ENCODE assay signal across 8 cellular contexts in the genomic region with DNA sequence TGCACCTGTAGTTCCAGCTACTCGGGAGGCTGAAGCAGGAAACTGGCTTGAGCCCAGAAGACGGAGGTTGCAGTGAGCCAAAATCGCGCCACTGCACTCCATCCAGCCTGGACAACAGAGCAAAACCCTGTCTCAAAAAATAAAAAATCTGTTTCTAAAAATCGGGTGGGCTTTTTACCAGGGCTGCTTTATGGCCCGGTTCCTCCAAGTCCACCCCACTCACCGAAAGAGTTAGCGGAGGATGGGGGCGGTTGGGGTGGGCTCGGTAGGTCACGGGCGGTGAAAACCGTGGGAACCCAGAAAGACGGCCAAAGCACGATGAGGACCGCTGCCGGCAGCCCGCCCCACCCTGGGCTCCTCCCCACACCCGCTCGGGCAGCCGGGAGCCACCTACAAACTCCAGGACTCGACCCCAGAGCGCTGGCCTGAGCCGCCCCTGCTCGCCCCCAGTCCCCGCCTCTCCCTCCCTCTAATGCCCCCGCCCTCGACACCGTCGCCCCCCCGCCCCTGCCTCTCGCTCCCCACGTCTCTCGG. TPM values are rescaled to one million over a fixed set of nuclear protein-coding genes. Genes with fewer than 3 reads are reported as not detected.
DNase-seq lines count a peak whose midpoint lies in the region; ATAC-seq and TF ChIP-seq lines count a peak whose summit lies in the region.

No MANE protein-coding gene starts in this region.

- H3K4me3 ChIP-seq in esophagus muscularis mucosa (peak overlapping the region; percentile 69 to 84 (median 78)), mucosa of rectum (ENCODE audit: low read length in 2 of 2) (peak overlapping the region; percentile 60 to 74), tibial nerve (peak overlapping the region; percentile 46 to 81 (median 54))

- peak; percentile 8 for TF ChIP-seq POLR2A in esophagus muscularis mucosa (IDR thresholded peaks at IDR 0.05; ENCODE audit: low read depth)
- no peak for TF ChIP-seq POLR2A in tibial nerve (IDR thresholded peaks at IDR 0.05)

- H3K4me3 Mint-ChIP-seq in activated CD4-positive, alpha-beta T cell treated with anti-CD3 and anti-CD28 coated beads, Interleukin-2, amount 10 ng/mL, durations not matched to agents 24 days and 14 days: peak overlapping the region; percentile 76

- H3K27ac ChIP-seq in esophagus muscularis mucosa (replicated peaks in 1 of 4) (peak overlapping the region; percentile 89 to 98 (median 94)), mucosa of rectum (ENCODE audit: low read depth in 2 of 2, low read length in 2 of 2) (peak overlapping the region; percentile 79 to 80), tibial nerve (peak overlapping the region; percentile 89 to 99 (median 95))

- H3K4me1 ChIP-seq in esophagus muscularis mucosa (peaks cover 18 to 51% (median 49%) of the 10 kb centered on the region in 4 donors), mucosa of rectum (ENCODE audit: control insufficient read depth in 2 of 2, insufficient read depth in 2 of 2, low read length in 2 of 2) (peaks cover 15% of the 10 kb centered on the region in 2 donors), tibial nerve (peaks cover 0 to 54% (median 6%) of the 10 kb centered on the region in 4 donors)

- H3K36me3 ChIP-seq in esophagus muscularis mucosa (peaks cover 23 to 45% (median 34%) of the 10 kb centered on the region in 4 donors), mucosa of rectum (ENCODE audit: control insufficient read depth in 2 of 2, insufficient read depth in 2 of 2, low read length in 2 of 2) (peaks cover 16 to 22% of the 10 kb centered on the region in 2 donors), tibial nerve (peaks cover 0 to 48% (median under 1%) of the 10 kb centered on the region in 3 donors)

- no peak overlapping the region for H3K27ac Mint-ChIP-seq in activated CD4-positive, alpha-beta T cell treated with anti-CD3 and anti-CD28 coated beads, Interleukin-2, amount 10 ng/mL, durations not matched to agents 24 days and 14 days

- no peaks in the 10 kb centered on the region for H3K9me3 ChIP-seq in esophagus muscularis mucosa
- no peaks in the 10 kb centered on the region for H3K9me3 ChIP-seq in mucosa of rectum (ENCODE audit: control insufficient read depth in 2 of 2, low read length in 2 of 2)
- no peaks in the 10 kb centered on the region for H3K9me3 ChIP-seq in tibial nerve

- peak overlapping the region; percentile 47 to 57 for H3K9ac ChIP-seq in mucosa of rectum (ENCODE audit: low read depth in 1 of 2, low read length in 2 of 2)

- H3K36me3 Mint-ChIP-seq in activated CD4-positive, alpha-beta T cell treated with anti-CD3 and anti-CD28 coated beads, Interleukin-2, amount 10 ng/mL, durations not matched to agents 24 days and 14 days (ENCODE audit: low read depth): peaks cover 23% of the 10 kb centered on the region

- H3K4me1 Mint-ChIP-seq in activated CD4-positive, alpha-beta T cell treated with anti-CD3 and anti-CD28 coated beads, Interleukin-2, amount 10 ng/mL, durations not matched to agents 24 days and 14 days: peaks cover 20% of the 10 kb centered on the region

- no peak for ATAC-seq in HG03175 (IDR thresholded peaks at IDR 0.05; ENCODE audit: unreplicated experiment)

- H3K27me3 Mint-ChIP-seq in activated CD4-positive, alpha-beta T cell treated with anti-CD3 and anti-CD28 coated beads, Interleukin-2, amount 10 ng/mL, durations not matched to agents 24 days and 14 days: peaks cover 11% of the 10 kb centered on the region

- H3K27me3 ChIP-seq in esophagus muscularis mucosa (no peaks in the 10 kb centered on the region), mucosa of rectum (ENCODE audit: control insufficient read depth in 2 of 2, insufficient read depth in 2 of 2, low read length in 2 of 2) (no peaks in the 10 kb centered on the region), tibial nerve (no peaks in the 10 kb centered on the region)

- TF ChIP-seq EP300 in esophagus muscularis mucosa (IDR thresholded peaks at IDR 0.05): no peak
- TF ChIP-seq EP300 in tibial nerve (IDR thresholded peaks at IDR 0.05): no peak

- intact Hi-C loops in activated CD4-positive, alpha-beta T cell treated with anti-CD3 and anti-CD28 coated beads, Interleukin-2, amount 10 ng/mL, durations not matched to agents 24 days and 14 days (cut with micrococcal nuclease): loop anchor here (1.0 to 5.0 kb wide), 2 partner anchors 12 to 179 kb away; partner anchors contain the start of genes PARK7 and VAMP3
- intact Hi-C loops in esophagus muscularis mucosa (cut with DNase I): no loop called here

- peak; percentile 9 for DNase-seq in stimulated activated CD4-positive, alpha-beta T cell treated with anti-CD3 and anti-CD28 coated beads, Interleukin-1b, Interleukin-23, amount 100 ng/mL, for 48 hours
- DNase-seq in stimulated activated CD4-positive, alpha-beta T cell treated with anti-CD3 and anti-CD28 coated beads, Interleukin-4, amount 100 ng/mL, for 1 hour: no peak
- peak; percentile 84 for DNase-seq in NCI-H146 (lab: John Stamatoyannopoulos, UW)
- DNase-seq in activated CD4-positive, alpha-beta T cell treated with anti-CD3 and anti-CD28 coated beads, Interleukin-2, amount 10 ng/mL, durations not matched to agents 24 days and 14 days: no peak
- DNase-seq in esophagus muscularis mucosa (ENCODE audit: extremely low spot score): no peak
- peak; percentile 43 to 65 for DNase-seq in tibial nerve (ENCODE audit: low spot score in 2 of 2)

- 4% methylated on average over 17 of the region's 34 CpGs for WGBS in esophagus muscularis mucosa
- WGBS in tibial nerve, 2 donors: 2% methylated on average over 19 to 21 of the region's 34 CpGs

- TF ChIP-seq CTCF in esophagus muscularis mucosa (IDR thresholded peaks at IDR 0.05) (no peak), tibial nerve (IDR thresholded peaks at IDR 0.05) (no peak)

- no peaks in the 10 kb centered on the region for H3K9me3 Mint-ChIP-seq in activated CD4-positive, alpha-beta T cell treated with anti-CD3 and anti-CD28 coated beads, Interleukin-2, amount 10 ng/mL, durations not matched to agents 24 days and 14 days

RNA-seq across cellular contexts. Expression of gene PER3, which starts 0.8 kb away (rescaled TPM):
- total RNA-seq in activated CD4-positive, alpha-beta T cell treated with anti-CD3 and anti-CD28 coated beads, Interleukin-2, amount 10 ng/mL, durations not matched to agents 24 days and 14 days: 4.2 and 4.8 TPM in 2 replicates
- total RNA-seq in esophagus muscularis mucosa (10 to 100 TPM; 25.8 to 45.8 (median 42.6) TPM), tibial nerve (10 to 100 TPM; 21.6 to 49.8 (median 35.8) TPM)

RNA-seq across cellular contexts. Expression of gene VAMP3, which starts 12.1 kb away (rescaled TPM):
- total RNA-seq in activated CD4-positive, alpha-beta T cell treated with anti-CD3 and anti-CD28 coated beads, Interleukin-2, amount 10 ng/mL, durations not matched to agents 24 days and 14 days: 23.8 and 24.7 TPM in 2 replicates
- total RNA-seq in esophagus muscularis mucosa (100 to 1,000 TPM in 2 of 4 donors, 10 to 100 TPM in 2; 90.3 to 114 (median 99.5) TPM), tibial nerve (100 to 1,000 TPM in 2 of 4 donors, 10 to 100 TPM in 2; 86.1 to 147 (median 107) TPM)

Comparison
In these comparisons a context has a peak if more than half of its experiments do, and no peak if none do; other contexts are left out.
1. DNase-seq: peak in stimulated activated CD4-positive, alpha-beta T cell treated with anti-CD3 and anti-CD28 coated beads, Interleukin-1b, Interleukin-23, amount 100 ng/mL, for 48 hours (single experiment), NCI-H146 (single experiment) and tibial nerve (2 of 2); none in stimulated activated CD4-positive, alpha-beta T cell treated with anti-CD3 and anti-CD28 coated beads, Interleukin-4, amount 100 ng/mL, for 1 hour (single experiment), activated CD4-positive, alpha-beta T cell treated with anti-CD3 and anti-CD28 coated beads, Interleukin-2, amount 10 ng/mL, durations not matched to agents 24 days and 14 days (single experiment) and esophagus muscularis mucosa (single experiment).
2. Peak in every context shown above with its lines, with median percentiles within 50 percentile points of each other: H3K27ac ChIP-seq and H3K4me3 ChIP-seq.